ENCODE assay signal across 19 cellular contexts in the genomic region with DNA sequence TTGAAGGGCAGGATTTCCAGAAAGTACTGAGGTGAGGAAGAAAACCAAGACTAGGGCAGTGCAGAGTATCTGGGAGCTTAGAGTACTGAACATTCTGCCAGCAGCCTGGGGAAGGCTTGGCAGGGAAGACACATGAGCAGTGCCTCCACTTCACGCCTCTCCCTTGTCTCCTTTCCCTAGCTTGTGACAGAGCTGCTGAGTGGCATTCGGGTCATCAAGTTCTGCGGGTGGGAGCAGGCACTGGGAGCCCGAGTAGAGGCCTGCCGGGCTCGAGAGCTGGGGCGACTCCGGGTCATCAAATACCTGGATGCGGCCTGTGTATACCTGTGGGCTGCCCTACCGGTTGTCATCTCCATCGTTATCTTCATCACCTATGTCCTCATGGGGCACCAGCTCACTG. TPM values are rescaled to one million over a fixed set of nuclear protein-coding genes. Genes with fewer than 3 reads are reported as not detected.
DNase-seq lines count a peak whose midpoint lies in the region; ATAC-seq and TF ChIP-seq lines count a peak whose summit lies in the region.
"Had no signal": no experiment of that assay in that cellular context is flagged by ENCODE, and none has a peak within 500 bp of the region (broad histone marks: within the 10 kb centered on the region; RNA-seq: fewer than 3 reads in every experiment).

No MANE protein-coding gene starts in this region.

- intact Hi-C loops in activated naive CD4-positive, alpha-beta T cell treated with anti-CD3 and anti-CD28 coated beads for 36 hours (cut with micrococcal nuclease) = no loop called here
- intact Hi-C loops in cardiac septum (cut with DNase I) = no loop called here
- intact Hi-C loops in ascending aorta (cut with DNase I) = no loop called here

- peaks cover 3 to 17% of the 10 kb centered on the region in 2 donors for H3K4me1 ChIP-seq in ascending aorta

- H3K27ac ChIP-seq in ascending aorta = no peak overlapping the region
- H3K27ac ChIP-seq: BLaER1, HL-60 had no signal

- no peaks in the 10 kb centered on the region for H3K27me3 Mint-ChIP-seq in activated naive CD4-positive, alpha-beta T cell treated with anti-CD3 and anti-CD28 coated beads for 36 hours (ENCODE audit: low read depth)
- H3K27me3 Mint-ChIP-seq in memory B cell = no peaks in the 10 kb centered on the region

- ATAC-seq in activated naive CD4-positive, alpha-beta T cell treated with anti-CD3 and anti-CD28 coated beads, Interleukin-2, amount 50 U/mL, for 72 hours = no peak
- ATAC-seq in memory B cell (ENCODE audit: low read depth) = no peak
- no peak for ATAC-seq in stimulated activated effector memory CD8-positive, alpha-beta T cell treated with anti-CD3 and anti-CD28 coated beads, Interleukin-12 subunit alpha, Interleukin-12 subunit beta, amount 100 ng/mL, for 72 hours
- ATAC-seq: CD8-positive, alpha-beta T cell had no signal

- H3K9me3 Mint-ChIP-seq in activated naive CD4-positive, alpha-beta T cell treated with anti-CD3 and anti-CD28 coated beads, Interleukin-2, amount 50 U/mL, for 72 hours = no peaks in the 10 kb centered on the region
- no peaks in the 10 kb centered on the region for H3K9me3 Mint-ChIP-seq in activated naive CD4-positive, alpha-beta T cell treated with anti-CD3 and anti-CD28 coated beads for 36 hours
- H3K9me3 Mint-ChIP-seq in memory B cell = no peaks in the 10 kb centered on the region
- H3K9me3 Mint-ChIP-seq in stimulated activated effector memory CD8-positive, alpha-beta T cell treated with anti-CD3 and anti-CD28 coated beads, Interleukin-12 subunit alpha, Interleukin-12 subunit beta, amount 100 ng/mL, for 72 hours = no peaks in the 10 kb centered on the region
- H3K9me3 Mint-ChIP-seq: CD8-positive, alpha-beta T cell had no signal

- H3K9me3 ChIP-seq in ascending aorta = no peaks in the 10 kb centered on the region
- H3K9me3 ChIP-seq: BLaER1 had no signal

- no peak for DNase-seq in activated naive CD4-positive, alpha-beta T cell treated with anti-CD3 and anti-CD28 coated beads, Interleukin-2, amount 50 U/mL, for 72 hours (ENCODE audit: low spot score in 2 of 2)
- DNase-seq in activated naive CD4-positive, alpha-beta T cell treated with anti-CD3 and anti-CD28 coated beads for 36 hours = no peak
- DNase-seq in cardiac septum (ENCODE audit: low spot score) (peak; percentile 72), memory B cell (ENCODE audit: low spot score in 2 of 2) (no peak), activated gamma-delta T cell treated with Interleukin-2 at 50 U/mL for 16 hours (no peak), NCI-H1105 (lab: John Stamatoyannopoulos, UW) (no peak), ascending aorta (ENCODE audit: low spot score in 2 of 2) (no peak)
- no peak for DNase-seq in stimulated activated effector memory CD8-positive, alpha-beta T cell treated with anti-CD3 and anti-CD28 coated beads, Interleukin-12 subunit alpha, Interleukin-12 subunit beta, amount 100 ng/mL, for 72 hours (ENCODE audit: low spot score in 2 of 2)
- DNase-seq: 8988T; CD8-positive, alpha-beta T cell; DMS79 treated with DMSO at 0.1 percent for 48 hours; NCI-H1417 treated with DMSO at 0.1 percent for 48 hours; NCI-H2029; NCI-H2171 treated with DMSO at 0.1 percent for 48 hours; NCI-H446 treated with DMSO at 0.1 percent for 48 hours; NK-92 treated with Interleukin-12 subunit alpha and Interleukin-12 subunit beta, amount 100 ng/mL, for 24 hours had no signal

- H3K4me3 Mint-ChIP-seq in activated naive CD4-positive, alpha-beta T cell treated with anti-CD3 and anti-CD28 coated beads for 36 hours = no peak overlapping the region
- no peak overlapping the region for H3K4me3 Mint-ChIP-seq in memory B cell
- no peak overlapping the region for H3K4me3 Mint-ChIP-seq in stimulated activated effector memory CD8-positive, alpha-beta T cell treated with anti-CD3 and anti-CD28 coated beads, Interleukin-12 subunit alpha, Interleukin-12 subunit beta, amount 100 ng/mL, for 72 hours
- H3K4me3 Mint-ChIP-seq: CD8-positive, alpha-beta T cell had no signal

- no peaks in the 10 kb centered on the region for H3K36me3 Mint-ChIP-seq in activated naive CD4-positive, alpha-beta T cell treated with anti-CD3 and anti-CD28 coated beads, Interleukin-2, amount 50 U/mL, for 72 hours
- peaks cover 8% of the 10 kb centered on the region for H3K36me3 Mint-ChIP-seq in activated naive CD4-positive, alpha-beta T cell treated with anti-CD3 and anti-CD28 coated beads for 36 hours (ENCODE audit: low read depth)
- no peaks in the 10 kb centered on the region for H3K36me3 Mint-ChIP-seq in memory B cell
- H3K36me3 Mint-ChIP-seq in stimulated activated effector memory CD8-positive, alpha-beta T cell treated with anti-CD3 and anti-CD28 coated beads, Interleukin-12 subunit alpha, Interleukin-12 subunit beta, amount 100 ng/mL, for 72 hours = peaks cover 18% of the 10 kb centered on the region

- H3K27me3 ChIP-seq in ascending aorta = no peaks in the 10 kb centered on the region
- H3K27me3 ChIP-seq: BLaER1 had no signal

- CTCF ChIA-PET in activated naive CD4-positive, alpha-beta T cell treated with anti-CD3 and anti-CD28 coated beads for 36 hours (lab: Charles Lee) = interaction anchor here (0.6 to 1.6 kb wide), 3 partner anchors 20 to 72 kb away, joined by 3 to 5 read pairs (median 4); no protein-coding TSS in a partner anchor

- peaks cover 18 to 22% of the 10 kb centered on the region in 2 donors for H3K36me3 ChIP-seq in ascending aorta

- no peak for TF ChIP-seq CTCF in ascending aorta (IDR thresholded peaks at IDR 0.05)

- peak overlapping the region; percentile 36 to 74 for H3K27ac Mint-ChIP-seq in activated naive CD4-positive, alpha-beta T cell treated with anti-CD3 and anti-CD28 coated beads, Interleukin-2, amount 50 U/mL, for 72 hours
- no peak overlapping the region for H3K27ac Mint-ChIP-seq in activated naive CD4-positive, alpha-beta T cell treated with anti-CD3 and anti-CD28 coated beads for 36 hours
- H3K27ac Mint-ChIP-seq in memory B cell = peak overlapping the region; percentile 47
- peak overlapping the region; percentile 43 for H3K27ac Mint-ChIP-seq in stimulated activated effector memory CD8-positive, alpha-beta T cell treated with anti-CD3 and anti-CD28 coated beads, Interleukin-12 subunit alpha, Interleukin-12 subunit beta, amount 100 ng/mL, for 72 hours
- H3K27ac Mint-ChIP-seq: CD8-positive, alpha-beta T cell had no signal

- H3K4me3 ChIP-seq in ascending aorta = no peak overlapping the region
- H3K4me3 ChIP-seq: BLaER1 had no signal

- H3K4me1 Mint-ChIP-seq in activated naive CD4-positive, alpha-beta T cell treated with anti-CD3 and anti-CD28 coated beads for 36 hours (ENCODE audit: low read depth) = peaks cover 6% of the 10 kb centered on the region
- H3K4me1 Mint-ChIP-seq in memory B cell = peaks cover 2% of the 10 kb centered on the region
- peaks cover 13% of the 10 kb centered on the region for H3K4me1 Mint-ChIP-seq in stimulated activated effector memory CD8-positive, alpha-beta T cell treated with anti-CD3 and anti-CD28 coated beads, Interleukin-12 subunit alpha, Interleukin-12 subunit beta, amount 100 ng/mL, for 72 hours

RNA-seq across cellular contexts. Expression of a gene that starts 7.1 kb away (rescaled TPM):
- 10 to 100 TPM; 30.2 to 46.2 TPM for total RNA-seq in activated naive CD4-positive, alpha-beta T cell treated with anti-CD3 and anti-CD28 coated beads, Interleukin-2, amount 50 U/mL, for 72 hours
- total RNA-seq in activated naive CD4-positive, alpha-beta T cell treated with anti-CD3 and anti-CD28 coated beads for 36 hours = 10 to 100 TPM; 22.7 to 26.6 TPM
- total RNA-seq in cardiac septum (9.3 TPM), ascending aorta (4.6 TPM)

RNA-seq across cellular contexts. Expression of a gene that starts 20.9 kb away (rescaled TPM):
- 1 to 10 TPM in 1 of 2 donors, under 1 TPM in 1; 0.18 to 3.4 TPM for total RNA-seq in activated naive CD4-positive, alpha-beta T cell treated with anti-CD3 and anti-CD28 coated beads, Interleukin-2, amount 50 U/mL, for 72 hours
- total RNA-seq in activated naive CD4-positive, alpha-beta T cell treated with anti-CD3 and anti-CD28 coated beads for 36 hours = under 1 TPM; 0.47 to 0.52 TPM
- total RNA-seq in cardiac septum = 2.9 TPM
- not detected for total RNA-seq in ascending aorta
- total RNA-seq: OCI-LY7 had no signal

RNA-seq across cellular contexts. Expression of a gene that starts 42.9 kb away (rescaled TPM):
- total RNA-seq in activated naive CD4-positive, alpha-beta T cell treated with anti-CD3 and anti-CD28 coated beads, Interleukin-2, amount 50 U/mL, for 72 hours = 10 to 100 TPM; 23.0 to 35.0 TPM
- 10 to 100 TPM; 23.0 to 24.6 TPM for total RNA-seq in activated naive CD4-positive, alpha-beta T cell treated with anti-CD3 and anti-CD28 coated beads for 36 hours
- 25.1 TPM for total RNA-seq in cardiac septum
- total RNA-seq in ascending aorta = 71.6 TPM
